ENCODE assay signal across 8 cellular contexts in genomic region chr6:17706580-17707370, GRCh38. TPM values are rescaled to one million over a fixed set of nuclear protein-coding genes. Genes with fewer than 3 reads are reported as not detected.
DNase-seq lines count a peak whose midpoint lies in the region; ATAC-seq, FAIRE-seq and TF ChIP-seq lines count a peak whose summit lies in the region.

Gene NUP153 (minus strand): TSS chr6:17706925. CDS start chr6:17706387, 538 bp downstream.

- TF ChIP-seq POLR2A in esophagus muscularis mucosa (IDR thresholded peaks at IDR 0.05; ENCODE audit: low read depth): peak; percentile 74

- TF ChIP-seq CTCF in esophagus muscularis mucosa (IDR thresholded peaks at IDR 0.05): no peak

- no peak for TF ChIP-seq EP300 in esophagus muscularis mucosa (IDR thresholded peaks at IDR 0.05)

- H3K9me3 ChIP-seq in KOPT-K1 (ENCODE audit: insufficient read depth, low read length, poor library complexity, severe bottlenecking) (no peaks in the 10 kb centered on the region), esophagus muscularis mucosa (no peaks in the 10 kb centered on the region), muscle layer of duodenum (ENCODE audit: control insufficient read depth in 1 of 2, low read length in 2 of 2) (no peaks in the 10 kb centered on the region)

- peaks cover 4 to 24% of the 10 kb centered on the region in 2 donors for H3K36me3 Mint-ChIP-seq in activated T-cell treated with anti-CD3 and anti-CD28 coated beads, Interleukin-2, amount 50 U/mL, for 72 hours (ENCODE audit: insufficient read depth in 2 of 2)

- H3K36me3 ChIP-seq in KOPT-K1 (ENCODE audit: insufficient read depth, low read length): no peaks in the 10 kb centered on the region
- no peaks in the 10 kb centered on the region for H3K36me3 ChIP-seq in esophagus muscularis mucosa
- peaks cover 0 to 13% of the 10 kb centered on the region in 2 donors for H3K36me3 ChIP-seq in muscle layer of duodenum (ENCODE audit: control insufficient read depth in 1 of 2, insufficient read depth in 2 of 2, low read length in 2 of 2)

- intact Hi-C loops in esophagus muscularis mucosa (cut with DNase I): loop anchor here (10.0 kb wide), 2 partner anchors 102 to 448 kb away; partner anchors contain the start of genes FAM8A1, KDM1B and TPMT

- peaks cover 40% of the 10 kb centered on the region for H3K4me1 Mint-ChIP-seq in activated T-cell treated with anti-CD3 and anti-CD28 coated beads, Interleukin-2, amount 50 U/mL, for 72 hours (ENCODE audit: low read depth)

- DNase-seq in DMS79 (lab: John Stamatoyannopoulos, UW) (peak; percentile 95), RCC 7860 (ENCODE audit: low spot score) (peak; percentile 93), esophagus muscularis mucosa (ENCODE audit: extremely low spot score) (peak; percentile 100)
- DNase-seq in activated T-cell treated with anti-CD3 and anti-CD28 coated beads, Interleukin-2, amount 50 U/mL, for 72 hours: peak; percentile 99 to 100
- peak; percentile 98 to 99 for DNase-seq in stimulated activated CD8-positive, alpha-beta memory T cell treated with anti-CD3 and anti-CD28 coated beads, Interleukin-7, amount 100 ng/mL, for 4 hours (ENCODE audit: low read depth in 2 of 2)

- ATAC-seq in GM21786 (IDR thresholded peaks at IDR 0.05; ENCODE audit: unreplicated experiment): peak; percentile 57
- peak; percentile 80 to 86 for ATAC-seq in activated T-cell treated with anti-CD3 and anti-CD28 coated beads, Interleukin-2, amount 50 U/mL, for 72 hours (replicated peaks in 1 of 2)

- H3K27ac Mint-ChIP-seq in activated T-cell treated with anti-CD3 and anti-CD28 coated beads, Interleukin-2, amount 50 U/mL, for 72 hours: peak within 1 kb of the TSS; percentile 100

- H3K4me1 ChIP-seq in esophagus muscularis mucosa: peaks cover 33 to 40% (median 34%) of the 10 kb centered on the region in 4 donors
- H3K4me1 ChIP-seq in muscle layer of duodenum (ENCODE audit: control insufficient read depth in 1 of 2, insufficient read depth in 2 of 2, low read length in 2 of 2): peaks cover 10 to 23% of the 10 kb centered on the region in 2 donors

- H3K27ac ChIP-seq in KOPT-K1 (ENCODE audit: low read depth, low read length, poor library complexity, severe bottlenecking) (peak within 1 kb of the TSS; percentile 96), esophagus muscularis mucosa (replicated peaks in 1 of 4) (peak within 1 kb of the TSS; percentile 97 to 100 (median 99)), muscle layer of duodenum (ENCODE audit: low read length) (peak within 1 kb of the TSS; percentile 96)

- H3K9me3 Mint-ChIP-seq in activated T-cell treated with anti-CD3 and anti-CD28 coated beads, Interleukin-2, amount 50 U/mL, for 72 hours: no peaks in the 10 kb centered on the region

- H3K27me3 ChIP-seq in esophagus muscularis mucosa (no peaks in the 10 kb centered on the region), muscle layer of duodenum (ENCODE audit: low read depth, low read length) (no peaks in the 10 kb centered on the region)

- WGBS in esophagus muscularis mucosa: 2% methylated on average over 29 of the region's 69 CpGs

- H3K27me3 Mint-ChIP-seq in activated T-cell treated with anti-CD3 and anti-CD28 coated beads, Interleukin-2, amount 50 U/mL, for 72 hours (ENCODE audit: low read depth): no peaks in the 10 kb centered on the region

- H3K4me3 ChIP-seq in esophagus muscularis mucosa (peak within 1 kb of the TSS; percentile 75 to 99 (median 90)), muscle layer of duodenum (ENCODE audit: low read depth in 1 of 2, low read length in 2 of 2) (peak within 1 kb of the TSS; percentile 68 to 90)

- peak within 1 kb of the TSS; percentile 97 to 99 for H3K4me3 Mint-ChIP-seq in activated T-cell treated with anti-CD3 and anti-CD28 coated beads, Interleukin-2, amount 50 U/mL, for 72 hours

- FAIRE-seq in RCC 7860 (lab: Jason Lieb, UNC): peak; percentile 69

RNA-seq across cellular contexts. Expression of gene NUP153, which starts in this region (rescaled TPM):
- total RNA-seq in activated T-cell treated with anti-CD3 and anti-CD28 coated beads, Interleukin-2, amount 50 U/mL, for 72 hours: 10 to 100 TPM; 59.0 to 61.4 TPM
- total RNA-seq in esophagus muscularis mucosa: 10 to 100 TPM; 28.4 to 32.8 (median 31.5) TPM

Comparison
In these comparisons a context has a peak if more than half of its experiments do, and no peak if none do; other contexts are left out.
1. Peak in every context shown above with its lines: DNase-seq, ATAC-seq, H3K4me3 ChIP-seq and H3K27ac ChIP-seq.